Comparison of ENCODE assay signal across 9 cellular contexts in the genomic region with DNA sequence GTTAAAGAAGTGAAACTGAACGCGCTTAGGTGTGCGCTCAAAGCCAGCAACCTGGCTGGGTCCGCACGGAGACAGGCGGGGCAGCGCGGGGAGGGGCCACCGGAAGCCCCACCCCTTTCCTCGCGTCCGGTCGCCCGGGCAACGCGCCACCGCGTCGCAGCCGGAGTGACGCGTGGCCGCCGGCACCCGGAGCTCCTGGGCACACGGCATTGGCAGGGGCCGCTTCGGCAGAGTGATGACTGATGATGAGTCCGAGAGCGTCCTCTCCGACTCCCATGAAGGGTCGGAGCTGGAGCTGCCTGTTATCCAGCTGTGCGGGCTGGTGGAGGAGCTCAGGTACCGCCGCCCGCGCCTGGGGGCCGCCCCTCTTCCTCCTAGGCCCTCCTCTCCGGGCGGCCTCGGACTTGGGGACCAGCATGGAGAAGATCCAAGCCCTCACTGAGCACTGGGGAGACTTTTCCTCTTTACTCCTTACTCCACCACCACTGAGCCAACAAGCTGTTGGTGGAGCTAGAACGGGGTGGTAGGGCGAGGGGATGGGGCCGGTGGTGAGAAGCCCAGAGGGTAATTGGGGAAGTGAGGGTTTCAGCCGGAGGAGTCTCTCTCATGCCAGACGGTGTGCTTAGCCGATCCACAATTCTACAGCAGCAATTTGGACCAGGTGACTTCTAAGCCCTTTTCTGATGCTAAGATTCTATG. TPM values are rescaled to one million over a fixed set of nuclear protein-coding genes. Genes with fewer than 3 reads are reported as not detected.
DNase-seq lines count a peak whose midpoint lies in the region; ATAC-seq and TF ChIP-seq lines count a peak whose summit lies in the region.
"Had no signal": no experiment of that assay in that cellular context is flagged by ENCODE, and none has a peak within 500 bp of the region (broad histone marks: within the 10 kb centered on the region; RNA-seq: fewer than 3 reads in every experiment).

No MANE protein-coding gene starts in this region.

- H3K9me3 ChIP-seq in right lobe of liver = no peaks in the 10 kb centered on the region

- no peaks in the 10 kb centered on the region for H3K9me3 Mint-ChIP-seq in dendritic cell treated with granulocyte-macrophage colony-stimulating factor and Interleukin-4, amounts not matched to agents 40 ng/mL and 50 ng/mL, for 4 days

- 2% methylated on average over 16 of the region's 47 CpGs for WGBS in right lobe of liver (ENCODE audit: insufficient coverage, low coverage, low lambda C conversion rate, missing lambda C conversion rate)

- TF ChIP-seq CTCF in AG09319 (IDR thresholded peaks at IDR 0.05; ENCODE audit: low read depth, low read length) (no peak), right lobe of liver (IDR thresholded peaks at IDR 0.05) (no peak)

- no peak for TF ChIP-seq POLR2A in right lobe of liver (IDR thresholded peaks at IDR 0.05)

- peaks cover 30% of the 10 kb centered on the region for H3K27me3 Mint-ChIP-seq in dendritic cell treated with granulocyte-macrophage colony-stimulating factor and Interleukin-4, amounts not matched to agents 40 ng/mL and 50 ng/mL, for 4 days

- DNase-seq in AG09319 (ENCODE audit: extremely low read depth, low read depth) (peak; percentile 15), NCI-H345 treated with DMSO at 0.1 percent for 48 hours (lab: John Stamatoyannopoulos, UW; ENCODE audit: unreplicated experiment) (peak; percentile 29), right lobe of liver (peak; percentile 81 to 85 (median 84))
- peak; percentile 88 for DNase-seq in activated CD4-positive, alpha-beta T cell treated with anti-CD3 and anti-CD28 coated beads for 48 hours
- peak; percentile 84 for DNase-seq in stimulated activated CD4-positive, alpha-beta T cell treated with anti-CD3 and anti-CD28 coated beads, Interleukin-4, amount 100 ng/mL, for 1 hour

- H3K36me3 ChIP-seq in right lobe of liver = no peaks in the 10 kb centered on the region

- H3K27ac Mint-ChIP-seq in dendritic cell treated with granulocyte-macrophage colony-stimulating factor and Interleukin-4, amounts not matched to agents 40 ng/mL and 50 ng/mL, for 4 days = peak overlapping the region; percentile 62

- peaks cover 0 to 5% (median 1%) of the 10 kb centered on the region in 4 donors for H3K4me1 ChIP-seq in right lobe of liver

- no peaks in the 10 kb centered on the region for H3K36me3 Mint-ChIP-seq in dendritic cell treated with granulocyte-macrophage colony-stimulating factor and Interleukin-4, amounts not matched to agents 40 ng/mL and 50 ng/mL, for 4 days (ENCODE audit: low read depth)

- intact Hi-C loops in dendritic cell treated with granulocyte-macrophage colony-stimulating factor and Interleukin-4, amounts not matched to agents 40 ng/mL and 50 ng/mL, for 4 days (cut with micrococcal nuclease) = no loop called here
- intact Hi-C loops in right lobe of liver (cut with DNase I) = no loop called here

- H3K27me3 ChIP-seq in right lobe of liver = no peaks in the 10 kb centered on the region

- H3K27ac ChIP-seq in right lobe of liver = no peak overlapping the region

- H3K4me3 ChIP-seq in right lobe of liver = peak overlapping the region; percentile 46 to 74 (median 71)

- peak; percentile 73 for ATAC-seq in GM18870 (IDR thresholded peaks at IDR 0.05; ENCODE audit: unreplicated experiment)
- peak; percentile 88 for ATAC-seq in HG03097 (IDR thresholded peaks at IDR 0.05; ENCODE audit: low FRiP score, unreplicated experiment)
- peak; percentile 99 to 100 (median 100) for ATAC-seq in right lobe of liver

- peak overlapping the region; percentile 82 for H3K4me3 Mint-ChIP-seq in dendritic cell treated with granulocyte-macrophage colony-stimulating factor and Interleukin-4, amounts not matched to agents 40 ng/mL and 50 ng/mL, for 4 days

- H3K4me1 Mint-ChIP-seq in dendritic cell treated with granulocyte-macrophage colony-stimulating factor and Interleukin-4, amounts not matched to agents 40 ng/mL and 50 ng/mL, for 4 days (ENCODE audit: low read depth) = peaks cover 14% of the 10 kb centered on the region

RNA-seq across cellular contexts. Expression of a gene that starts 44.9 kb away (rescaled TPM):
- total RNA-seq in right lobe of liver = not detected
- total RNA-seq: T-helper 1 cell treated with Interleukin-12 subunit alpha and Interleukin-12 subunit beta and Interleukin-4 antibody, amounts not matched to agents 30 ng/mL and 1 ng/mL, for 36 hours had no signal

RNA-seq across cellular contexts. Expression of a gene that starts 52.0 kb away (rescaled TPM):
- total RNA-seq in right lobe of liver = 10 to 100 TPM; 24.4 to 29.5 (median 26.8) TPM

Comparison
In these comparisons a context has a peak if more than half of its experiments do, and no peak if none do; other contexts are left out.
1. DNase-seq: peak in every context shown above with its lines; median percentile 88 in activated CD4-positive, alpha-beta T cell treated with anti-CD3 and anti-CD28 coated beads for 48 hours; 84 in right lobe of liver; 84 in stimulated activated CD4-positive, alpha-beta T cell treated with anti-CD3 and anti-CD28 coated beads, Interleukin-4, amount 100 ng/mL, for 1 hour; 29 in NCI-H345 treated with DMSO at 0.1 percent for 48 hours; 15 in AG09319.